ENCODE assay signal across 10 cellular contexts in genomic region chr11:46914363-46914762, GRCh38. TPM values are rescaled to one million over a fixed set of nuclear protein-coding genes. Genes with fewer than 3 reads are reported as not detected.
DNase-seq lines count a peak whose midpoint lies in the region; ATAC-seq, FAIRE-seq and TF ChIP-seq lines count a peak whose summit lies in the region.
"Had no signal": no experiment of that assay in that cellular context is flagged by ENCODE, and none has a peak within 500 bp of the region (broad histone marks: within the 10 kb centered on the region; RNA-seq: fewer than 3 reads in every experiment).

No MANE protein-coding gene starts in this region.

- FAIRE-seq in keratinocyte (lab: Jason Lieb, UNC) (no peak), GM12892 (lab: Jason Lieb, UNC) (no peak)

- no peak for TF ChIP-seq POLR2A in GM12892 (IDR thresholded peaks at IDR 0.05; ENCODE audit: low read depth, low read length)

- H3K9me3 ChIP-seq in keratinocyte (ENCODE audit: control insufficient read depth, low read depth, low read length): no peaks in the 10 kb centered on the region

- H3K4me2 ChIP-seq in keratinocyte (ENCODE audit: control insufficient read depth, extremely low read depth, insufficient read depth, low read depth, low read length): peak overlapping the region; percentile 67

- no peak for TF ChIP-seq CTCF in keratinocyte (optimal IDR thresholded peaks at IDR 0.05 in 1 of 3, IDR thresholded peaks at IDR 0.05 in 1 of 3, conservative IDR thresholded peaks at IDR 0.05 in 1 of 3; ENCODE audit: extremely low read depth in 1 of 3, insufficient read depth in 2 of 3, low read length in 3 of 3)

- DNase-seq in dedifferentiated amniotic fluid mesenchymal stem cell (ENCODE audit: extremely low spot score): peak; percentile 14
- DNase-seq in keratinocyte (ENCODE audit: low read depth, low spot score): no peak
- peak in 10 of 49 donors; percentile 15 to 49 (median 30) for DNase-seq in substantia nigra (lab: John Stamatoyannopoulos, UW)
- no peak for DNase-seq in GM12892 (ENCODE audit: insufficient read length)
- DNase-seq in NOMO-1 (lab: John Stamatoyannopoulos, UW; ENCODE audit: unreplicated experiment in 2 of 2): no peak
- DNase-seq: DMS79, NCI-H187 treated with DMSO at 0.1 percent for 48 hours had no signal

- H2AFZ ChIP-seq in keratinocyte (ENCODE audit: control insufficient read depth, low read length): peak overlapping the region; percentile 69

- no peaks in the 10 kb centered on the region for H3K9me1 ChIP-seq in keratinocyte (ENCODE audit: control insufficient read depth, extremely low read depth, insufficient read depth, low read length)

- no peak overlapping the region for H3K4me3 ChIP-seq in keratinocyte (ENCODE audit: control insufficient read depth in 2 of 3, extremely low read depth in 1 of 3, insufficient read depth in 2 of 3, low read depth in 1 of 3, low read length in 3 of 3)

- TF ChIP-seq EP300 in Ishikawa (IDR thresholded peaks at IDR 0.05; ENCODE audit: borderline replicate concordance): no peak

- dilution Hi-C loops in keratinocyte (cut with MboI; ENCODE audit: extremely low pct_ligation_motif_present, low sequenced_read_pairs): no loop called here

- no peaks in the 10 kb centered on the region for H3K79me2 ChIP-seq in keratinocyte (ENCODE audit: control insufficient read depth, insufficient read depth, low read length)

- H3K4me1 ChIP-seq in keratinocyte (ENCODE audit: control insufficient read depth, extremely low read depth, insufficient read depth, low read length): peaks cover 53% of the 10 kb centered on the region

- ATAC-seq in GM19467 (IDR thresholded peaks at IDR 0.05; ENCODE audit: unreplicated experiment): no peak
- no peak for ATAC-seq in GM18511 (IDR thresholded peaks at IDR 0.05; ENCODE audit: unreplicated experiment)

- H3K27ac ChIP-seq in keratinocyte (ENCODE audit: control insufficient read depth, insufficient read depth, low read length) (no peak overlapping the region), substantia nigra (ENCODE audit: low read depth, low read length, poor library complexity, severe bottlenecking) (peak overlapping the region; percentile 61)

- TF ChIP-seq RAD21 in Ishikawa (IDR thresholded peaks at IDR 0.05; ENCODE audit: low read depth): no peak

- no peak overlapping the region for H3K9ac ChIP-seq in keratinocyte (ENCODE audit: control insufficient read depth, extremely low read depth, insufficient read depth, low read length)

- no peaks in the 10 kb centered on the region for H3K27me3 ChIP-seq in keratinocyte (ENCODE audit: control insufficient read depth, extremely low read depth, insufficient read depth, low read length)

- no peaks in the 10 kb centered on the region for H3K36me3 ChIP-seq in keratinocyte (ENCODE audit: control insufficient read depth in 2 of 2, extremely low read depth in 1 of 2, insufficient read depth in 2 of 2, low read length in 2 of 2)

- no peaks in the 10 kb centered on the region for H4K20me1 ChIP-seq in keratinocyte (ENCODE audit: control insufficient read depth, extremely low read depth, insufficient read depth, low read length)

TF ChIP-seq in Ishikawa, 13 proteins besides CTCF, POLR2A, EP300 and RAD21:
- peak; percentile 40; the same call in 1 of the 2 replicates for TF ChIP-seq TEAD4 (IDR thresholded peaks at IDR 0.05)
- TF ChIP-seq, protein P1, sequence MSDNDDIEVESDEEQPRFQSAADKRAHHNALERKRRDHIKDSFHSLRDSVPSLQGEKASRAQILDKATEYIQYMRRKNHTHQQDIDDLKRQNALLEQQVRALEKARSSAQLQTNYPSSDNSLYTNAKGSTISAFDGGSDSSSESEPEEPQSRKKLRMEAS (IDR thresholded peaks at IDR 0.05): 0 out of 2 replicates have a peak, but pooled peaks have one; percentile 11
- no peak for TF ChIP-seq TCF12 (IDR thresholded peaks at IDR 0.05; ENCODE audit: low read depth)

RNA-seq across cellular contexts. Expression of gene LRP4, which starts 4.0 kb away (rescaled TPM):
- polyA plus RNA-seq in keratinocyte: 2.3 to 5.2 TPM (median 3.4 TPM) in 3 replicates
- polyA plus RNA-seq in keratinocyte (2011; ENCODE audit: low read depth): 3.4 TPM
- 1.6 and 1.8 TPM in 2 replicates for polyA plus RNA-seq in keratinocyte (2011; cell fraction: cytosol; rRNA removed)
- polyA plus RNA-seq in keratinocyte (2011; cell fraction: nucleus; rRNA removed): 12.4 and 13.2 TPM in 2 replicates
- polyA plus RNA-seq in keratinocyte (2012; ENCODE audit: low replicate concordance): 4.5 and 5.6 TPM in 2 replicates
- 9.4 to 19.5 TPM (median 12.3 TPM) in 3 replicates for polyA minus RNA-seq in keratinocyte
- polyA minus RNA-seq in keratinocyte (2011; cell fraction: cytosol; rRNA and poly(A)+ RNA removed): 11.3 TPM
- 11.1 and 16.4 TPM in 2 replicates for polyA minus RNA-seq in keratinocyte (2011; cell fraction: nucleus; rRNA and poly(A)+ RNA removed)
- 2.2 TPM for polyA plus RNA-seq in GM12892 (2012; ENCODE audit: missing spikeins)

RNA-seq across cellular contexts. Expression of gene CSTPP1, which starts 22.2 kb away (rescaled TPM):
- polyA plus RNA-seq in keratinocyte: 17.8 to 33.4 TPM (median 20.0 TPM) in 3 replicates
- polyA plus RNA-seq in keratinocyte (2011; ENCODE audit: low read depth): 2.8 TPM
- 21.5 and 28.0 TPM in 2 replicates for polyA plus RNA-seq in keratinocyte (2011; cell fraction: cytosol; rRNA removed)
- 28.5 and 32.7 TPM in 2 replicates for polyA plus RNA-seq in keratinocyte (2011; cell fraction: nucleus; rRNA removed)
- 18.9 and 24.5 TPM in 2 replicates for polyA plus RNA-seq in keratinocyte (2012; ENCODE audit: low replicate concordance)
- 26.7 to 34.2 TPM (median 26.8 TPM) in 3 replicates for polyA minus RNA-seq in keratinocyte
- 32.2 TPM for polyA minus RNA-seq in keratinocyte (2011; cell fraction: cytosol; rRNA and poly(A)+ RNA removed)
- 25.5 and 40.1 TPM in 2 replicates for polyA minus RNA-seq in keratinocyte (2011; cell fraction: nucleus; rRNA and poly(A)+ RNA removed)
- 26.3 TPM for polyA plus RNA-seq in GM12892 (2012; ENCODE audit: missing spikeins)
